In the genomic region with DNA sequence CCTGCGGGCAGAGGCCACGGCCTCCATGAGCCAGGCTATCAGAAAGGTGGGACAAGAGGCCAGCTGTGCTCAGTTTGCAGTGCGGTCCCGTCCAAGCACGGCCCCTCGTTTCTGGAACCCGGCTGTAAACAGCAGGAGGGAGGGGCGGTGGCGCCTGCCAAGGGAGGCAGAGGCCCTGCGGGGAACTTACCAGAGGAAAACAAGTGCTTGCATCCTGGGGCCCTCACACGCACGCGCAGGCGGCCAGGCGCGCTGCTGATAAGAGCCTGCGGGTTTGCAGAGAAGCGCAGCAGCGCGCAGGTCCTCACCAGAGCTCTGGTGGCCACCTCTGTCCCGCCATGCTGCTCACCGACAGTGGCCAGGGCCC, we compare ENCODE assay signal across 9 cellular contexts. TPM values are rescaled to one million over a fixed set of nuclear protein-coding genes. Genes with fewer than 3 reads are reported as not detected.
A peak's percentile ranks its signal among the peaks of the same experiment; 100 is the strongest.
DNase-seq lines count a peak whose midpoint lies in the region; ATAC-seq and TF ChIP-seq lines count a peak whose summit lies in the region.
"Had no signal": no experiment of that assay in that cellular context is flagged by ENCODE, and none has a peak within 500 bp of the region (broad histone marks: within the 10 kb centered on the region; RNA-seq: fewer than 3 reads in every experiment).

No MANE protein-coding gene starts in this region.

- peaks cover 8% of the 10 kb centered on the region for H3K36me3 ChIP-seq in DND-41 (ENCODE audit: insufficient read depth, low read length)
- H3K36me3 ChIP-seq in effector memory CD4-positive, alpha-beta T cell (ENCODE audit: control insufficient read depth, insufficient read depth, low read length) = peaks cover 5% of the 10 kb centered on the region
- peaks cover 0 to 8% of the 10 kb centered on the region in 2 donors for H3K36me3 ChIP-seq in psoas muscle (ENCODE audit: insufficient read depth in 1 of 2, low read depth in 1 of 2)

- no peak overlapping the region for H3K27ac Mint-ChIP-seq in activated B cell treated with CpG ODN at 0.5 μM for 24 hours

- no peaks in the 10 kb centered on the region for H3K9me3 Mint-ChIP-seq in activated B cell treated with CpG ODN at 0.5 μM for 24 hours

- H3K9ac ChIP-seq in DND-41 (ENCODE audit: low read depth, low read length) = no peak overlapping the region

- TF ChIP-seq CTCF in DND-41 (IDR thresholded peaks at IDR 0.05; ENCODE audit: borderline replicate concordance, extremely low read depth, low read length, poor library complexity, severe bottlenecking) (no peak), activated B cell treated with CpG ODN at 0.5 μM for 24 hours (IDR thresholded peaks at IDR 0.05) (no peak), psoas muscle (IDR thresholded peaks at IDR 0.05) (no peak)

- 46 to 63% (median 49%) methylated on average over 22 of the region's 22 CpGs for WGBS in psoas muscle, 3 donors

- H3K79me2 ChIP-seq in DND-41 (ENCODE audit: insufficient read depth, low read length) = no peaks in the 10 kb centered on the region

- peaks cover 30% of the 10 kb centered on the region for H3K4me1 Mint-ChIP-seq in activated B cell treated with CpG ODN at 0.5 μM for 24 hours

- H4K20me1 ChIP-seq in DND-41 (ENCODE audit: insufficient read depth, low read length) = peaks cover 29% of the 10 kb centered on the region

- no peak overlapping the region for H3K4me2 ChIP-seq in DND-41 (ENCODE audit: insufficient read depth, low read length)

- H3K9me3 ChIP-seq in DND-41 (ENCODE audit: insufficient read depth, low read length, severe bottlenecking) (no peaks in the 10 kb centered on the region), psoas muscle (no peaks in the 10 kb centered on the region)
- H3K9me3 ChIP-seq in effector memory CD4-positive, alpha-beta T cell (ENCODE audit: control insufficient read depth, low read length) = no peaks in the 10 kb centered on the region

- H3K4me1 ChIP-seq in DND-41 (ENCODE audit: insufficient read depth, low read length) = no peaks in the 10 kb centered on the region
- peaks cover 35% of the 10 kb centered on the region for H3K4me1 ChIP-seq in effector memory CD4-positive, alpha-beta T cell (ENCODE audit: control insufficient read depth, insufficient read depth, low read length, poor library complexity, severe bottlenecking)
- H3K4me1 ChIP-seq in psoas muscle = peaks cover 54% of the 10 kb centered on the region

- peak; percentile 41 for DNase-seq in DND-41
- no peak for DNase-seq in activated B cell treated with CpG ODN at 0.5 μM for 24 hours
- no peak for DNase-seq in effector memory CD4-positive, alpha-beta T cell
- DNase-seq in psoas muscle = peak; percentile 68 to 85
- no peak for DNase-seq in SHP77 treated with DMSO at 0.1 percent for 48 hours (lab: John Stamatoyannopoulos, UW)
- DNase-seq in NCI-H2081 (lab: John Stamatoyannopoulos, UW) = no peak

- H3K4me3 ChIP-seq in DND-41 (ENCODE audit: low read depth in 1 of 2, low read length in 2 of 2) (no peak overlapping the region), psoas muscle (peak overlapping the region; percentile 54)
- peak overlapping the region; percentile 40 for H3K4me3 ChIP-seq in effector memory CD4-positive, alpha-beta T cell (ENCODE audit: insufficient read depth, low read depth, low read length, poor library complexity, severe bottlenecking)
- H3K4me3 ChIP-seq: GM12878 had no signal

- CTCF ChIA-PET in activated B cell treated with CpG ODN at 0.5 μM for 24 hours (lab: Charles Lee) = interaction anchor here (2.3 kb wide), 1 partner anchor 62 kb away, joined by 12 read pairs; no protein-coding TSS in a partner anchor

- H3K36me3 Mint-ChIP-seq in activated B cell treated with CpG ODN at 0.5 μM for 24 hours (ENCODE audit: low read depth) = peaks cover 3% of the 10 kb centered on the region

- intact Hi-C loops in activated B cell treated with CpG ODN at 0.5 μM for 24 hours (cut with micrococcal nuclease) (loop anchor here (1.0 kb wide), 1 partner anchor 10 kb away; no protein-coding TSS in a partner anchor), psoas muscle (cut with DNase I) (no loop called here)

- H2AFZ ChIP-seq in DND-41 (ENCODE audit: low read depth, low read length) = no peak overlapping the region

- H3K4me3 Mint-ChIP-seq in activated B cell treated with CpG ODN at 0.5 μM for 24 hours = peak overlapping the region; percentile 69

- no peaks in the 10 kb centered on the region for H3K27me3 ChIP-seq in DND-41 (ENCODE audit: insufficient read depth, low read length, poor library complexity)
- H3K27me3 ChIP-seq in effector memory CD4-positive, alpha-beta T cell (replicated peaks; ENCODE audit: control insufficient read depth, insufficient read depth, low read length, poor library complexity, severe bottlenecking) = no peaks in the 10 kb centered on the region
- no peaks in the 10 kb centered on the region for H3K27me3 ChIP-seq in psoas muscle (ENCODE audit: insufficient read depth in 3 of 3, low read length in 2 of 3)

- H3K27ac ChIP-seq in DND-41 (ENCODE audit: low read length) (no peak overlapping the region), psoas muscle (peak overlapping the region; percentile 50)
- H3K27ac ChIP-seq in effector memory CD4-positive, alpha-beta T cell (ENCODE audit: insufficient read depth, low read length, poor library complexity, severe bottlenecking) = no peak overlapping the region

- ATAC-seq in DND-41 (ENCODE audit: insufficient read depth, low read depth) (peak; percentile 45; the same call in 1 of the 3 replicates), activated B cell treated with CpG ODN at 0.5 μM for 24 hours (ENCODE audit: low read depth) (peak; percentile 43), psoas muscle (peak in 1 of 4 donors; percentile 41), GM21528 (IDR thresholded peaks at IDR 0.05; ENCODE audit: low FRiP score, unreplicated experiment) (no peak), GM19023 (IDR thresholded peaks at IDR 0.05; ENCODE audit: unreplicated experiment) (no peak)
- ATAC-seq: GM12878 had no signal

- POLR2A ChIA-PET in activated B cell treated with CpG ODN at 0.5 μM for 24 hours (lab: Charles Lee) = interaction anchor here (1.2 to 1.3 kb wide), 2 partner anchors 30 to 32 kb away, joined by 4 read pairs; no protein-coding TSS in a partner anchor

- H3K27me3 Mint-ChIP-seq in activated B cell treated with CpG ODN at 0.5 μM for 24 hours = peaks cover 9% of the 10 kb centered on the region

RNA-seq across cellular contexts. Expression of a gene that starts 10.7 kb away (rescaled TPM):
- total RNA-seq in activated B cell treated with CpG ODN at 0.5 μM for 24 hours = 6.2 and 6.9 TPM in 2 replicates
- 10 to 100 TPM in 1 of 4 donors, 1 to 10 TPM in 3; 5.0 to 12.1 (median 7.5) TPM for total RNA-seq in psoas muscle
- polyA plus RNA-seq in psoas muscle = 10 to 100 TPM in 1 of 3 donors, 1 to 10 TPM in 2; 9.4 to 14.0 (median 9.9) TPM

RNA-seq across cellular contexts. Expression of a gene that starts 32.8 kb away (rescaled TPM):
- 2.7 and 3.0 TPM in 2 replicates for total RNA-seq in activated B cell treated with CpG ODN at 0.5 μM for 24 hours
- 1 to 10 TPM; 1.1 to 3.1 (median 1.5) TPM for total RNA-seq in psoas muscle
- 1 to 10 TPM in 2 of 3 donors, under 1 TPM in 1; 0.90 to 1.5 (median 1.4) TPM for polyA plus RNA-seq in psoas muscle

Comparison
In these comparisons a context has a peak if more than half of its experiments do, and no peak if none do; other contexts are left out.
1. ATAC-seq: peak in DND-41 (single experiment) and activated B cell treated with CpG ODN at 0.5 μM for 24 hours (single experiment); none in GM21528 (single experiment) and GM19023 (single experiment).
2. DNase-seq: peak in DND-41 (single experiment) and psoas muscle (2 of 2); none in activated B cell treated with CpG ODN at 0.5 μM for 24 hours (single experiment), effector memory CD4-positive, alpha-beta T cell (0 of 3), SHP77 treated with DMSO at 0.1 percent for 48 hours (single experiment) and NCI-H2081 (0 of 2).
3. H3K4me3 ChIP-seq: peak in effector memory CD4-positive, alpha-beta T cell (single experiment) and psoas muscle (single experiment); none in DND-41 (0 of 2).